21 cellular contexts compared by ENCODE assay signal in genomic region chr4:6196324-6196723, GRCh38. TPM values are rescaled to one million over a fixed set of nuclear protein-coding genes. Genes with fewer than 3 reads are reported as not detected.
"Had no signal": no experiment of that assay in that cellular context is flagged by ENCODE, and none has a peak within 500 bp of the region (broad histone marks: within the 10 kb centered on the region; RNA-seq: fewer than 3 reads in every experiment).

No MANE protein-coding gene starts in this region.

- ATAC-seq: activated CD4-positive, CD25-positive, alpha-beta regulatory T cell treated with anti-CD3 and anti-CD28 coated beads, Interleukin-2, amount 50 U/mL, for 24 hours; activated naive CD4-positive, alpha-beta T cell treated with anti-CD3 and anti-CD28 coated beads, Interleukin-2, amount 50 U/mL, for 72 hours had no signal

- H3K4me3 Mint-ChIP-seq: activated CD4-positive, alpha-beta T cell treated with anti-CD3 and anti-CD28 coated beads, Interleukin-2, amount 10 ng/mL, durations not matched to agents 7 days and 5 days; brain; nephron progenitor cell; stimulated activated naive CD8-positive, alpha-beta T cell treated with anti-CD3 and anti-CD28 coated beads, Interleukin-15, Interleukin-2, amounts not matched to agents 100 ng/mL and 50 ng/mL, for 24 hours; T-helper 2 cell treated with Interferon-gamma antibody and Interleukin-4, amounts not matched to agents 5 μg/mL and 100 μg/mL, for 36 hours had no signal

- DNase-seq: activated CD4-positive, alpha-beta T cell treated with anti-CD3 and anti-CD28 coated beads, Interleukin-2, amount 10 ng/mL, durations not matched to agents 7 days and 5 days; activated gamma-delta T cell; aorta; effector memory CD4-positive, alpha-beta T cell; glutamatergic neuron; left ventricle myocardium inferior; mammary epithelial cell; nephron progenitor cell; nucleus accumbens; SK-N-SH; stimulated activated CD4-positive, alpha-beta T cell treated with anti-CD3 and anti-CD28 coated beads, Interleukin-4, amount 100 ng/mL, for 24 hours had no signal

- H3K27ac Mint-ChIP-seq: activated naive CD4-positive, alpha-beta T cell treated with anti-CD3 and anti-CD28 coated beads, Interleukin-2, amount 50 U/mL, for 72 hours; brain; nephron progenitor cell; stimulated activated naive CD8-positive, alpha-beta T cell treated with anti-CD3 and anti-CD28 coated beads, Interleukin-15, Interleukin-2, amounts not matched to agents 100 ng/mL and 50 ng/mL, for 24 hours; T-helper 2 cell treated with Interferon-gamma antibody and Interleukin-4, amounts not matched to agents 5 μg/mL and 100 μg/mL, for 36 hours had no signal

- H3K4me3 ChIP-seq: esophagus muscularis mucosa, hepatocyte, left ventricle myocardium inferior, tibial nerve had no signal

- H3K36me3 Mint-ChIP-seq: brain had no signal

- H3K4me2 ChIP-seq: hepatocyte, SK-N-SH had no signal

- H3K27ac ChIP-seq: esophagus muscularis mucosa, hepatocyte, left ventricle myocardium inferior, tibial nerve, VCaP had no signal

- H3K9me3 ChIP-seq: SK-N-SH had no signal

- H3K9me3 Mint-ChIP-seq: activated CD4-positive, alpha-beta T cell treated with anti-CD3 and anti-CD28 coated beads, Interleukin-2, amount 10 ng/mL, durations not matched to agents 7 days and 5 days had no signal

- H3K36me3 ChIP-seq: esophagus muscularis mucosa, left ventricle myocardium inferior, tibial nerve had no signal

- H2AFZ ChIP-seq: hepatocyte had no signal

- H3K9ac ChIP-seq: SK-N-SH had no signal

RNA-seq across cellular contexts. Expression of gene JAKMIP1, which starts 4.0 kb away (rescaled TPM):
- polyA plus RNA-seq: endothelial cell of umbilical vein, hepatocyte, mammary epithelial cell had no signal
